Comparison of ENCODE assay signal across 23 cellular contexts in genomic region chr16:54098247-54098646, GRCh38.
"Had no signal": no experiment of that assay in that cellular context is flagged by ENCODE, and none has a peak within 500 bp of the region (broad histone marks: within the 10 kb centered on the region; RNA-seq: fewer than 3 reads in every experiment).

No MANE protein-coding gene starts in this region.

- H3K4me3 ChIP-seq: skin epidermis, tibial nerve, uterus had no signal

- H3K4me1 ChIP-seq: foreskin keratinocyte, tibial nerve, uterus had no signal

- H3K27ac Mint-ChIP-seq: activated CD8-positive, alpha-beta T cell treated with anti-CD3 and anti-CD28 coated beads, Interleukin-2, amount 10 ng/mL, durations not matched to agents 7 days and 5 days; activated naive CD8-positive, alpha-beta T cell treated with anti-CD3 and anti-CD28 coated beads for 36 hours; activated T-cell treated with anti-CD3 and anti-CD28 coated beads, Interleukin-2, amount 50 U/mL, for 72 hours; nephron; WTC11 had no signal

- H3K4me1 Mint-ChIP-seq: activated naive CD8-positive, alpha-beta T cell treated with anti-CD3 and anti-CD28 coated beads for 36 hours; nephron; WTC11 had no signal

- H3K27me3 Mint-ChIP-seq: activated naive CD8-positive, alpha-beta T cell treated with anti-CD3 and anti-CD28 coated beads for 36 hours; central memory CD8-positive, alpha-beta T cell had no signal

- H3K27me3 ChIP-seq: foreskin keratinocyte, tibial nerve, uterus had no signal

- H3K36me3 ChIP-seq: uterus had no signal

- H3K36me3 Mint-ChIP-seq: WTC11 had no signal

- ATAC-seq: activated CD8-positive, alpha-beta T cell treated with anti-CD3 and anti-CD28 coated beads, Interleukin-2, amount 10 ng/mL, durations not matched to agents 7 days and 5 days; activated T-cell treated with anti-CD3 and anti-CD28 coated beads, Interleukin-2, amount 50 U/mL, for 72 hours; foreskin keratinocyte; WTC11 had no signal

- H3K9me3 ChIP-seq: uterus had no signal

- H3K4me3 Mint-ChIP-seq: activated CD8-positive, alpha-beta T cell treated with anti-CD3 and anti-CD28 coated beads, Interleukin-2, amount 10 ng/mL, durations not matched to agents 7 days and 5 days; activated naive CD8-positive, alpha-beta T cell treated with anti-CD3 and anti-CD28 coated beads for 36 hours; activated T-cell treated with anti-CD3 and anti-CD28 coated beads, Interleukin-2, amount 50 U/mL, for 72 hours; brain; central memory CD8-positive, alpha-beta T cell; nephron; WTC11 had no signal

- DNase-seq: activated CD4-positive, alpha-beta T cell treated with anti-CD3 and anti-CD28 coated beads for 48 hours; activated CD8-positive, alpha-beta memory T cell treated with anti-CD3 and anti-CD28 coated beads, Interleukin-2, amount 50 U/mL, for 48 hours; activated CD8-positive, alpha-beta T cell treated with anti-CD3 and anti-CD28 coated beads, Interleukin-2, amount 10 ng/mL, durations not matched to agents 7 days and 5 days; activated naive CD8-positive, alpha-beta T cell treated with anti-CD3 and anti-CD28 coated beads for 36 hours; activated T-cell treated with anti-CD3 and anti-CD28 coated beads, Interleukin-2, amount 50 U/mL, for 72 hours; effector CD8-positive, alpha-beta T cell; foreskin keratinocyte; glutamatergic neuron; hypothalamus; kidney glomerular epithelial cell; nucleus accumbens; stimulated activated CD4-positive, alpha-beta T cell treated with anti-CD3 and anti-CD28 coated beads, Interleukin-15, amount 100 ng/mL, for 24 hours; stimulated activated CD4-positive, alpha-beta T cell treated with anti-CD3 and anti-CD28 coated beads, Interleukin-4, amount 100 ng/mL, for 24 hours; stimulated activated CD8-positive, alpha-beta memory T cell treated with anti-CD3 and anti-CD28 coated beads, Interleukin-4, amount 100 ng/mL, for 48 hours; stimulated activated naive CD4-positive, alpha-beta T cell treated with Interleukin-2 at 50 U/mL for 16 hours; substantia nigra; uterus had no signal

- H3K27ac ChIP-seq: foreskin keratinocyte, skin epidermis, tibial nerve, uterus had no signal
